8 cellular contexts compared by ENCODE assay signal in genomic region chr12:10673660-10674384, GRCh38. TPM values are rescaled to one million over a fixed set of nuclear protein-coding genes. Genes with fewer than 3 reads are reported as not detected.
DNase-seq lines count a peak whose midpoint lies in the region; ATAC-seq and TF ChIP-seq lines count a peak whose summit lies in the region.

Gene STYK1 (minus strand): TSS chr12:10674052. CDS start chr12:10634618, 39,434 bp downstream.

- H3K27me3 Mint-ChIP-seq in Calu3 (ENCODE audit: unreplicated experiment): no peaks in the 10 kb centered on the region
- H3K27me3 Mint-ChIP-seq in MCF 10A (ENCODE audit: insufficient read depth, unreplicated experiment): no peaks in the 10 kb centered on the region

- BruUV-seq in Calu3 (replicated peaks; lab: Mats Ljungman, UMichigan): no TSS peak
- no TSS peak for BruUV-seq in MCF 10A (replicated peaks; lab: Mats Ljungman, UMichigan)

- H3K9me3 Mint-ChIP-seq in Calu3 (ENCODE audit: low read depth, unreplicated experiment) (no peaks in the 10 kb centered on the region), MCF 10A (ENCODE audit: unreplicated experiment) (no peaks in the 10 kb centered on the region)

- CTCF ChIA-PET in Calu3 (lab: Charles Lee): interaction anchor here (0.7 kb wide), 1 partner anchor 519 kb away, joined by 4 read pairs; no protein-coding TSS in a partner anchor
- CTCF ChIA-PET in MCF 10A (lab: Yijun Ruan, JAX): interaction anchor here (0.8 to 2.1 kb wide), 9 partner anchors 15 to 437 kb away, joined by 3 to 7 read pairs (median 4); no protein-coding TSS in a partner anchor

- intact Hi-C loops in Calu3 (cut with micrococcal nuclease; ENCODE audit: unreplicated experiment) (loop anchor here (1.0 to 10.0 kb wide), 7 partner anchors 37 to 439 kb away; partner anchors contain the start of gene MAGOHB), MCF 10A (cut with micrococcal nuclease) (loop anchor here (1.0 to 2.0 kb wide), 7 partner anchors 65 to 521 kb away; no protein-coding TSS in a partner anchor)

- H3K36me3 Mint-ChIP-seq in Calu3 (ENCODE audit: insufficient read depth, unreplicated experiment) (peaks cover 31% of the 10 kb centered on the region), MCF 10A (ENCODE audit: insufficient read depth, unreplicated experiment) (no peaks in the 10 kb centered on the region)

- H3K4me1 Mint-ChIP-seq in Calu3 (ENCODE audit: low read depth, unreplicated experiment) (peaks cover 35% of the 10 kb centered on the region), MCF 10A (ENCODE audit: insufficient read depth, unreplicated experiment) (no peaks in the 10 kb centered on the region)

- H3K27ac Mint-ChIP-seq in Calu3 (ENCODE audit: unreplicated experiment) (peak within 1 kb of the TSS; percentile 70), MCF 10A (ENCODE audit: low read depth, unreplicated experiment) (no peak within 1 kb of the TSS)

- peak within 1 kb of the TSS; percentile 89 for H3K27ac ChIP-seq in VCaP

- TF ChIP-seq CTCF in Calu3 (IDR thresholded peaks at IDR 0.05; ENCODE audit: unreplicated experiment) (peak; percentile 93), VCaP (conservative IDR thresholded peaks at IDR 0.05) (peak; percentile 98), MCF 10A (IDR thresholded peaks at IDR 0.05; ENCODE audit: unreplicated experiment) (peak; percentile 96)

- DNase-seq in Calu3 (peak; percentile 91), GOT3 (lab: John Stamatoyannopoulos, UW) (peak; percentile 5), NCI-H1417 treated with DMSO at 0.1 percent for 48 hours (lab: John Stamatoyannopoulos, UW) (peak; percentile 67), MCF 10A (ENCODE audit: unreplicated experiment) (peak; percentile 72), islet precursor cell (peak; percentile 91)
- peak; percentile 21 to 61 for DNase-seq in stimulated activated CD4-positive, alpha-beta T cell treated with anti-CD3 and anti-CD28 coated beads, Interleukin-12 subunit alpha, Interleukin-12 subunit beta, amount 100 ng/mL, for 24 hours (ENCODE audit: low read depth in 2 of 2)

- H3K4me3 Mint-ChIP-seq in Calu3 (ENCODE audit: low read depth, unreplicated experiment) (peak within 1 kb of the TSS; percentile 81), MCF 10A (ENCODE audit: unreplicated experiment) (peak within 1 kb of the TSS; percentile 74)

- POLR2A ChIA-PET in MCF 10A (lab: Yijun Ruan, JAX): interaction anchor here (0.7 to 1.0 kb wide), 2 partner anchors 58 to 67 kb away, joined by 3 read pairs; no protein-coding TSS in a partner anchor

- ATAC-seq in HG02970 (IDR thresholded peaks at IDR 0.05; ENCODE audit: low FRiP score, unreplicated experiment): no peak

RNA-seq across cellular contexts. Expression of gene STYK1, which starts in this region (rescaled TPM):
- 8.4 and 10.7 TPM in 2 replicates for total RNA-seq in Calu3 (2022)
- 0.14 and 0.56 TPM in 2 replicates for total RNA-seq in MCF 10A (2022)

Comparison
In these comparisons a context has a peak if more than half of its experiments do, and no peak if none do; other contexts are left out.
1. Peak in DNase-seq in MCF 10A; RNA of the gene not detected or under 1 TPM.
2. DNase-seq: peak in every context shown above with its lines; median percentile 91 in Calu3; 91 in islet precursor cell; 72 in MCF 10A; 67 in NCI-H1417 treated with DMSO at 0.1 percent for 48 hours; 41 in stimulated activated CD4-positive, alpha-beta T cell treated with anti-CD3 and anti-CD28 coated beads, Interleukin-12 subunit alpha, Interleukin-12 subunit beta, amount 100 ng/mL, for 24 hours; 5 in GOT3.